ENCODE assay signal across 9 cellular contexts in the genomic region with DNA sequence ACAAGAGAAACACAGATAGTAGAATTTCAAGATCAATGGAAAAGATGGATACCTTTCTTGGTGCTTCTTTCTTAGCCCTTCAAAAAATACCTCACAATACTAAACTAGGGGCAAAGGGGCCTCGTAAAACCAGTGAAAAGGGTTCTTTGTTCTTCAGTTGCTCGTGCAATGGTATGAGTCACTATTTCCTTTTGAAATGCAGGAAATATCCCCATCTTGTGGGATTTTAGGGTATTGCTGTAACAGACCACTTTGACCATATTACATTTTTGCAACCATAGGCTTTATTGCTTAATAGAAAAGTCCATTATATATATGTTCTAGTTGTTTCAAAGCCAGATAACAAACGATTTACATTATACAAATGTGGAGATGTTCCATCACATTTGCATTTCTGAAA.
DNase-seq lines count a peak whose midpoint lies in the region; ATAC-seq and TF ChIP-seq lines count a peak whose summit lies in the region.
"Had no signal": no experiment of that assay in that cellular context is flagged by ENCODE, and none has a peak within 500 bp of the region (broad histone marks: within the 10 kb centered on the region; RNA-seq: fewer than 3 reads in every experiment).

No MANE protein-coding gene starts in this region.

- H3K36me3 Mint-ChIP-seq in CD4-positive, CD25-positive, alpha-beta regulatory T cell, result no peaks in the 10 kb centered on the region
- H3K36me3 Mint-ChIP-seq: naive B cell had no signal

- H3K36me3 ChIP-seq in CD4-positive, CD25-positive, alpha-beta regulatory T cell (ENCODE audit: control insufficient read depth, insufficient read depth, low read length), result no peaks in the 10 kb centered on the region
- H3K36me3 ChIP-seq in osteoblast (ENCODE audit: insufficient read depth, low read length), result no peaks in the 10 kb centered on the region
- H3K36me3 ChIP-seq in tibial artery, result no peaks in the 10 kb centered on the region

- no peak overlapping the region for H3K4me3 Mint-ChIP-seq in CD4-positive, CD25-positive, alpha-beta regulatory T cell
- H3K4me3 Mint-ChIP-seq: naive B cell had no signal

- H3K9me3 ChIP-seq in CD4-positive, CD25-positive, alpha-beta regulatory T cell (ENCODE audit: control insufficient read depth in 2 of 2, low read length in 2 of 2), result no peaks in the 10 kb centered on the region
- H3K9me3 ChIP-seq in osteoblast (ENCODE audit: low read depth, low read length) (no peaks in the 10 kb centered on the region), tibial artery (peaks cover 0 to 19% (median 18%) of the 10 kb centered on the region in 3 donors)

- no peaks in the 10 kb centered on the region for H3K4me1 ChIP-seq in CD4-positive, CD25-positive, alpha-beta regulatory T cell (ENCODE audit: control insufficient read depth, insufficient read depth, low read length, poor library complexity, severe bottlenecking)
- H3K4me1 ChIP-seq in osteoblast (ENCODE audit: insufficient read depth, low read length), result no peaks in the 10 kb centered on the region
- no peaks in the 10 kb centered on the region for H3K4me1 ChIP-seq in tibial artery

- no peak overlapping the region for H3K4me3 ChIP-seq in CD4-positive, CD25-positive, alpha-beta regulatory T cell (ENCODE audit: low read depth, low read length)
- H3K4me3 ChIP-seq in osteoblast (ENCODE audit: insufficient read depth, low read length), result no peak overlapping the region
- H3K4me3 ChIP-seq in tibial artery, result no peak overlapping the region

- H3K4me1 Mint-ChIP-seq in CD4-positive, CD25-positive, alpha-beta regulatory T cell, result peaks cover 0 to 4% (median 0%) of the 10 kb centered on the region in 4 donors
- H3K4me1 Mint-ChIP-seq: naive B cell had no signal

- no peak overlapping the region for H3K27ac ChIP-seq in CD4-positive, CD25-positive, alpha-beta regulatory T cell (ENCODE audit: insufficient read depth, low read length, poor library complexity, severe bottlenecking)
- H3K27ac ChIP-seq in osteoblast (ENCODE audit: low read depth, low read length) (no peak overlapping the region), tibial artery (no peak overlapping the region)

- TF ChIP-seq CTCF in osteoblast (IDR thresholded peaks at IDR 0.05; ENCODE audit: extremely low read depth, low read depth, low read length) (peak; percentile 58), tibial artery (IDR thresholded peaks at IDR 0.05) (no peak)

- H3K27ac Mint-ChIP-seq in CD4-positive, CD25-positive, alpha-beta regulatory T cell, result no peak overlapping the region
- H3K27ac Mint-ChIP-seq: naive B cell had no signal

- H3K27me3 ChIP-seq in CD4-positive, CD25-positive, alpha-beta regulatory T cell (ENCODE audit: control insufficient read depth, insufficient read depth, low read length), result no peaks in the 10 kb centered on the region
- H3K27me3 ChIP-seq in osteoblast (ENCODE audit: insufficient read depth, low read length) (no peaks in the 10 kb centered on the region), tibial artery (no peaks in the 10 kb centered on the region)

- no peak overlapping the region for H2AFZ ChIP-seq in osteoblast (ENCODE audit: low read length)

- ATAC-seq in CD4-positive, CD25-positive, alpha-beta regulatory T cell (ENCODE audit: low read depth in 2 of 2), result no peak
- ATAC-seq in GM18519 (IDR thresholded peaks at IDR 0.05; ENCODE audit: low FRiP score, unreplicated experiment), result peak; percentile 53

- no peaks in the 10 kb centered on the region for H3K79me2 ChIP-seq in osteoblast (ENCODE audit: insufficient read depth, low read length)

- intact Hi-C loops in tibial artery (cut with DNase I; ENCODE audit: low total_unique reads), result no loop called here

- H3K27me3 Mint-ChIP-seq in CD4-positive, CD25-positive, alpha-beta regulatory T cell, result peaks cover 18% of the 10 kb centered on the region

- peaks cover 0 to 21% (median 3%) of the 10 kb centered on the region in 7 donors for H3K9me3 Mint-ChIP-seq in CD4-positive, CD25-positive, alpha-beta regulatory T cell

- H4K20me1 ChIP-seq in osteoblast (ENCODE audit: insufficient read depth, low read length), result no peaks in the 10 kb centered on the region

- peak in 2 of 3 donors; percentile 16 to 45 for DNase-seq in CD4-positive, CD25-positive, alpha-beta regulatory T cell
- DNase-seq in M059J (ENCODE audit: low read depth) (peak; percentile 68), osteoblast (ENCODE audit: insufficient read length, low spot score, missing footprints) (no peak), dedifferentiated amniotic fluid mesenchymal stem cell (ENCODE audit: extremely low spot score) (no peak), nucleus accumbens (lab: John Stamatoyannopoulos, UW) (no peak), tibial artery (no peak)
- DNase-seq in central memory CD4-positive, alpha-beta T cell, result peak; percentile 6
- DNase-seq: naive B cell had no signal

- no peak overlapping the region for H3K4me2 ChIP-seq in osteoblast (ENCODE audit: insufficient read depth, low read length)

Comparison
In these comparisons a context has a peak if more than half of its experiments do, and no peak if none do; other contexts are left out.
1. DNase-seq: peak in CD4-positive, CD25-positive, alpha-beta regulatory T cell (2 of 3), M059J (single experiment) and central memory CD4-positive, alpha-beta T cell (single experiment); none in osteoblast (single experiment), dedifferentiated amniotic fluid mesenchymal stem cell (single experiment), nucleus accumbens (0 of 56) and tibial artery (0 of 2).